8 cellular contexts compared by ENCODE assay signal in the genomic region with DNA sequence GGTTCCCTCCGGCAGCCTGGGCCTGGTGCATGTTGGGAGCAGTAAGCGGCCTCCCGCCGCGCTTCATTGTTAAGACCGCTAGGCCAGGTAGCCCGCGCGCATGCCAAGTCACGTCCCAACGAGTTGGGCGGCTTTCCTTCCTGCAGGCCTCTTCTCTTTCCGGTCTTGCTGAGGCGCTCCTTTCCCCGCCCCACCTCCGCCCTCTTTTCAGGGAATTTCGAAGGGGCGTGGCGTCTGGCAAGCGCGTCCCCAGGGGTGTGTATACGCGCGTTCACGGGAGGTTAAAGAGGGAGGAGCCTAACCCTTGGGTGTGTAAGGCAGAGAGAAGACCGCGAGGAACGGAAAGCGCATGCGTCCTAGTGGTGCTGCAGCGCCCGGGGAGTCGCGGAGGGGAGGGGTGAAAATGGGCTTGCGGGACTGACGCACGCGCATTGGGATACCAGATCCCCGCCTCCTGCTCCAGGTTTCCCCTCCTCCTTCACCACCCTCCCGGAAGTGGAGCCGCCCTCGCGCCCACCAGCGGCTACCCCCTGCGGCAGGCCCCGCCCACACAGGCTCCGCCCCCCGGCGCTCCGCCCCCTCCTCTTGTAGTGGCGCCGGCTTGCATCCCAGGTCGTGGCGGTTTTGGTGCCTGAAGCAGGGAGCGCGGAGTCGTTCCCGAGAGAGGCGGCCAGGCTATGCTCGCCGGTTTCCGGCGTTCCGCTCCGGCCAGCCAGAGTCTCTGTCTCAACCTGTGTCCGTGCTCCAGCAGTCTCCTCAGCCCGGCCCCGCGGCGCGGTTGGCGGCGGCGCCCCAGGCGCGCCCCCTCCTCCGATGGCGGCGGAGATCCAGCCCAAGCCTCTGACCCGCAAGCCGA. TPM values are rescaled to one million over a fixed set of nuclear protein-coding genes. Genes with fewer than 3 reads are reported as not detected.
DNase-seq lines count a peak whose midpoint lies in the region; ATAC-seq and TF ChIP-seq lines count a peak whose summit lies in the region.

Gene WDFY2, plus strand, starts transcription at position 588 of the 856 bp plus-strand sequence. Its CDS starts 226 bp downstream, at position 814.

- H3K79me2 ChIP-seq in OCI-LY7 (ENCODE audit: insufficient read depth, low read depth, low read length), result peaks cover 22% of the 10 kb centered on the region; the same call in 1 of the 2 replicates

- no peaks in the 10 kb centered on the region for H3K9me2 ChIP-seq in OCI-LY7 (ENCODE audit: insufficient read depth, low read length)

- POLR2A ChIA-PET in OCI-LY7 (lab: Charles Lee), result interaction anchor here (1.2 to 3.1 kb wide), 3 partner anchors 130 to 131 kb away, joined by 3 to 16 read pairs (median 5); partner anchors contain the start of gene INTS6

- peak within 1 kb of the TSS; percentile 87 for H3K4me2 ChIP-seq in OCI-LY7 (ENCODE audit: low read length)

- intact Hi-C loops in OCI-LY7 (cut with micrococcal nuclease; ENCODE audit: unreplicated experiment), result loop anchor here (1.0 to 2.0 kb wide), 3 partner anchors 121 to 213 kb away; partner anchors contain the start of gene INTS6

- H2AFZ ChIP-seq in OCI-LY7 (ENCODE audit: low read length), result peak within 1 kb of the TSS; percentile 94

- ATAC-seq in GM21526 (IDR thresholded peaks at IDR 0.05; ENCODE audit: low FRiP score, unreplicated experiment), result peak; percentile 68

- TF ChIP-seq CTCF in OCI-LY7 (conservative IDR thresholded peaks at IDR 0.05; ENCODE audit: low read length), result peak; percentile 43; the same call in 1 of the 2 replicates

- peaks cover 16% of the 10 kb centered on the region for H3K4me1 ChIP-seq in OCI-LY7 (ENCODE audit: insufficient read depth, low read length, poor library complexity, severe bottlenecking)

- no TSS peak for BruUV-seq in OCI-LY7 (replicated peaks; lab: Mats Ljungman, UMichigan)

- no peaks in the 10 kb centered on the region for H3K9me3 ChIP-seq in OCI-LY7 (ENCODE audit: low read length)

- CTCF ChIA-PET in OCI-LY7 (lab: Charles Lee; ENCODE audit: unreplicated experiment), result no interaction called here

- H3K27ac ChIP-seq in OCI-LY7 (ENCODE audit: low read depth, low read length, poor library complexity, severe bottlenecking), result peak within 1 kb of the TSS; percentile 66

- peak; percentile 99 for DNase-seq in DMS 273 (lab: John Stamatoyannopoulos, UW; ENCODE audit: unreplicated experiment)
- peak; percentile 80 for DNase-seq in HuH-7.5 (ENCODE audit: low spot score)
- DNase-seq in OCI-LY7 (ENCODE audit: low spot score), result peak; percentile 99
- DNase-seq in activated T-cell treated with anti-CD3 and anti-CD28 coated beads for 24 hours (ENCODE audit: low read depth), result peak; percentile 99
- DNase-seq in epidermal melanocyte (ENCODE audit: insufficient read length, low spot score), result peak; percentile 79
- DNase-seq in middle frontal gyrus (ENCODE audit: extremely low spot score, low spot score), result peak; percentile 99
- DNase-seq in stimulated activated CD8-positive, alpha-beta memory T cell treated with anti-CD3 and anti-CD28 coated beads, Interleukin-2, amount 100 ng/mL, for 48 hours (ENCODE audit: low read depth in 2 of 2), result peak; percentile 98 to 99

- H4K20me1 ChIP-seq in OCI-LY7 (ENCODE audit: insufficient read depth, low read length), result peaks cover 20% of the 10 kb centered on the region; the same call in 1 of the 2 replicates

- H3K4me3 ChIP-seq in OCI-LY7 (ENCODE audit: low read depth, low read length, poor library complexity, severe bottlenecking), result peak within 1 kb of the TSS; percentile 77

- peaks cover 5% of the 10 kb centered on the region; the same call in 1 of the 2 replicates for H3K36me3 ChIP-seq in OCI-LY7 (ENCODE audit: insufficient read depth, low read length)

RNA-seq across cellular contexts. Expression of gene WDFY2, which starts in this region (rescaled TPM):
- 6.4 and 8.2 TPM in 2 replicates for total RNA-seq in OCI-LY7 (2014; rRNA removed; shearing (Covaris generic))
- 18.1 and 18.5 TPM in 2 replicates for total RNA-seq in OCI-LY7 (2022)

Comparison
In these comparisons a context has a peak if more than half of its experiments do, and no peak if none do; other contexts are left out.
1. Peak in every context shown above with its lines: DNase-seq, ATAC-seq, H3K4me3 ChIP-seq and H3K27ac ChIP-seq.